ENCODE assay signal across 8 cellular contexts in the genomic region with DNA sequence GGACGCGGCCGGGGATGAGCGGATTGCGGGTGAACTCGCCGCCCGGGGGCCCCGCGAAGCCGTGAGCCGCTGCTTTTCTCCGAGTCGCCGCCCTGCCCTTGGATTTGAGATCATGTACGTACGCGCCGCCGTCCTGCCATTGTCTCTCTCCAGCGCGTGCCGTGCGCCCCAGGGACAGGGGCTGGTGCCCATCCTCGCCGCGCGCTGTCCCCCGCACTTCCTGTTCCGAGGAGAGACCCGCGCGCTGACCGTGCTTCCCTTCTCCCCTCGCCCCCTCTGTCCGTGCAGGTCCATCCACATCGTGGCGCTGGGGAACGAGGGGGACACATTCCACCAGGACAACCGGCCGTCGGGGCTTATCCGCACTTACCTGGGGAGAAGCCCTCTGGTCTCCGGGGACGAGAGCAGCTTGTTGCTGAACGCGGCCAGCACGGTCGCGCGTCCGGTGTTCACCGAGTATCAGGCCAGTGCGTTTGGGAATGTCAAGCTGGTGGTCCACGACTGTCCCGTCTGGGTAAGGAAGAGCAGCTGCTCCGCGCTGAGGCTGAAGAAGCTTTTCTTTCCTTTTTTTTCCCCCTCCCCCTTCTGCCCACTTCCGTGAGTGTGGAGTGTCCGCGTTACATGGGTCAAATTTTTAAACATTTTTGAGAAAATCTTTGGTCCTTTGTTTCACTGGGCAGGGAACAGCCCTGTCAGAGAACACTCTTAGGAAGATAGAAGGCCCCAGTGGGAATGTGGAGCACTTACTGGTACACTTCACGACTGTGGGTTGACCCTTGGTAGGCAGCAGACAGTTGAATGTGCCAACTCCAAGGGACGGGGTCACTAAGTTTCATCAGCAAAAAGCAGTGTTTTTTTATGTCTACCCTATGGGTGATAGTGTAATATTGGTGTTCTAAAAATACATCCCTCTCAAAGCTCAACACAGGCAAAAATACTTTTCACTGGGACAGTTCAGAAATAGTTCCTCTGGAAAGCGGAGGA. TPM values are rescaled to one million over a fixed set of nuclear protein-coding genes. Genes with fewer than 3 reads are reported as not detected.
A peak's percentile ranks its signal among the peaks of the same experiment; 100 is the strongest.
DNase-seq lines count a peak whose midpoint lies in the region; ATAC-seq, FAIRE-seq and TF ChIP-seq lines count a peak whose summit lies in the region.

No MANE protein-coding gene starts in this region.

- peaks cover 25% of the 10 kb centered on the region for H3K4me1 Mint-ChIP-seq in activated naive CD8-positive, alpha-beta T cell treated with anti-CD3 and anti-CD28 coated beads, Interleukin-2, amount 10 ng/mL, durations not matched to agents 7 days and 5 days

- no peaks in the 10 kb centered on the region for H3K9me3 ChIP-seq in A549
- no peaks in the 10 kb centered on the region for H3K9me3 ChIP-seq in left ventricle myocardium inferior (replicated peaks)

- H3K9me3 Mint-ChIP-seq in activated naive CD8-positive, alpha-beta T cell treated with anti-CD3 and anti-CD28 coated beads, Interleukin-2, amount 10 ng/mL, durations not matched to agents 7 days and 5 days = no peaks in the 10 kb centered on the region

- 4% methylated on average over 33 of the region's 64 CpGs for WGBS in A549 (ENCODE audit: missing lambda C conversion rate)

- H3K4me2 ChIP-seq in A549 = peak overlapping the region; percentile 79

- TF ChIP-seq POLR2A in A549 (IDR thresholded peaks at IDR 0.05; ENCODE audit: low read length) = peak; percentile 10; the same call in 1 of the 2 replicates

- TF ChIP-seq EP300 in A549 (IDR thresholded peaks at IDR 0.05) = no peak

- no peak for FAIRE-seq in A549 (lab: Jason Lieb, UNC)

- intact Hi-C loops in left ventricle myocardium inferior (cut with micrococcal nuclease) (loop anchor here (10.0 kb wide), 1 partner anchor 67 kb away; no protein-coding TSS in a partner anchor), posterior vena cava (cut with DNase I) (loop anchor here (2.0 to 5.0 kb wide), 2 partner anchors 65 to 81 kb away; no protein-coding TSS in a partner anchor)

- CTCF ChIA-PET in A549 (lab: Yijun Ruan, JAX) = interaction anchor here (0.6 to 3.1 kb wide), 13 partner anchors 9 to 931 kb away, joined by 3 to 17 read pairs (median 4); no protein-coding TSS in a partner anchor

- peak overlapping the region; percentile 80 for H3K4me3 Mint-ChIP-seq in activated naive CD8-positive, alpha-beta T cell treated with anti-CD3 and anti-CD28 coated beads, Interleukin-2, amount 10 ng/mL, durations not matched to agents 7 days and 5 days

- no peak overlapping the region for H3K27ac Mint-ChIP-seq in activated naive CD8-positive, alpha-beta T cell treated with anti-CD3 and anti-CD28 coated beads, Interleukin-2, amount 10 ng/mL, durations not matched to agents 7 days and 5 days

- TF ChIP-seq CTCF in A549 (IDR thresholded peaks at IDR 0.05) (no peak), left ventricle myocardium inferior (IDR thresholded peaks at IDR 0.05; ENCODE audit: borderline replicate concordance) (peak; percentile 9)

- H3K27ac ChIP-seq in A549 = peak overlapping the region; percentile 85 to 92
- H3K27ac ChIP-seq in left ventricle myocardium inferior (replicated peaks) = peak overlapping the region; percentile 97

- peak; percentile 76 to 79 for ATAC-seq in A549
- ATAC-seq in GM18502 (IDR thresholded peaks at IDR 0.05; ENCODE audit: poor library complexity, unreplicated experiment) = peak; percentile 30
- ATAC-seq in HG03039 (IDR thresholded peaks at IDR 0.05; ENCODE audit: unreplicated experiment) = peak; percentile 30
- peak; percentile 59 for ATAC-seq in activated naive CD8-positive, alpha-beta T cell treated with anti-CD3 and anti-CD28 coated beads, Interleukin-2, amount 10 ng/mL, durations not matched to agents 7 days and 5 days (ENCODE audit: low read depth)

- POLR2A ChIA-PET in A549 (lab: Yijun Ruan, JAX) = interaction anchor here (1.0 to 2.9 kb wide), 2 partner anchors 28 to 85 kb away, joined by 5 to 32 read pairs; a partner anchor contains a TSS
- POLR2A ChIA-PET in activated naive CD8-positive, alpha-beta T cell treated with anti-CD3 and anti-CD28 coated beads, Interleukin-2, amount 10 ng/mL, durations not matched to agents 7 days and 5 days (lab: Charles Lee) = interaction anchor here (0.6 kb wide), 1 partner anchor 103 kb away, joined by 5 read pairs; no protein-coding TSS in a partner anchor

- peaks cover 2% of the 10 kb centered on the region for H3K36me3 Mint-ChIP-seq in activated naive CD8-positive, alpha-beta T cell treated with anti-CD3 and anti-CD28 coated beads, Interleukin-2, amount 10 ng/mL, durations not matched to agents 7 days and 5 days

- no peaks in the 10 kb centered on the region for H3K36me3 ChIP-seq in left ventricle myocardium inferior

- peak; percentile 19 to 53 for DNase-seq in A549 (ENCODE audit: low read depth in 1 of 2, low spot score in 1 of 2)
- peak; percentile 79 for DNase-seq in OCI-M1 (lab: John Stamatoyannopoulos, UW)
- DNase-seq in activated naive CD8-positive, alpha-beta T cell treated with anti-CD3 and anti-CD28 coated beads, Interleukin-2, amount 10 ng/mL, durations not matched to agents 7 days and 5 days = peak; percentile 57
- peak; percentile 56 for DNase-seq in left ventricle myocardium inferior
- peak; percentile 90 for DNase-seq in posterior vena cava (ENCODE audit: low spot score)
- DNase-seq in DMS153 (lab: John Stamatoyannopoulos, UW) = no peak

- TF ChIP-seq RAD21 in A549 (conservative IDR thresholded peaks at IDR 0.05 in 1 of 2, IDR thresholded peaks at IDR 0.05 in 1 of 2) = no peak

- H3K4me3 ChIP-seq in A549 (peak overlapping the region; percentile 77), left ventricle myocardium inferior (peak overlapping the region; percentile 89)

- H3K27me3 ChIP-seq in left ventricle myocardium inferior (ENCODE audit: low read depth) = no peaks in the 10 kb centered on the region

- H3K4me1 ChIP-seq in A549 (peaks cover 17% of the 10 kb centered on the region; the same call in 1 of the 3 replicates), left ventricle myocardium inferior (peaks cover 90% of the 10 kb centered on the region)

- H3K27me3 Mint-ChIP-seq in activated naive CD8-positive, alpha-beta T cell treated with anti-CD3 and anti-CD28 coated beads, Interleukin-2, amount 10 ng/mL, durations not matched to agents 7 days and 5 days = peaks cover 64% of the 10 kb centered on the region

TF ChIP-seq in A549, 52 proteins besides CTCF, POLR2A, EP300 and RAD21:
- no peak for TF ChIP-seq CBX2 (IDR thresholded peaks at IDR 0.05; ENCODE audit: borderline replicate concordance, low read depth)
- peak; percentile 91 for TF ChIP-seq HDAC2 (IDR thresholded peaks at IDR 0.05)
- no peak for TF ChIP-seq KDM1A (IDR thresholded peaks at IDR 0.05; ENCODE audit: low read depth)
- no peak for TF ChIP-seq TFCP2L1 (CRISPR knock-in tag; IDR thresholded peaks at IDR 0.05)
- TF ChIP-seq ESRRA (IDR thresholded peaks at IDR 0.05; ENCODE audit: borderline replicate concordance, low read length) = no peak
- no peak for TF ChIP-seq FOXS1 (CRISPR knock-in tag; IDR thresholded peaks at IDR 0.05)
- no peak for TF ChIP-seq CHD4 (IDR thresholded peaks at IDR 0.05; ENCODE audit: borderline replicate concordance)
- TF ChIP-seq, protein P1, sequence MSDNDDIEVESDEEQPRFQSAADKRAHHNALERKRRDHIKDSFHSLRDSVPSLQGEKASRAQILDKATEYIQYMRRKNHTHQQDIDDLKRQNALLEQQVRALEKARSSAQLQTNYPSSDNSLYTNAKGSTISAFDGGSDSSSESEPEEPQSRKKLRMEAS (IDR thresholded peaks at IDR 0.05) = peak; percentile 65
- peak in 1 of 2 experiments; percentile 21; a peak in 2 of 5 replicates for TF ChIP-seq JUN (IDR thresholded peaks at IDR 0.05)
- TF ChIP-seq RFX5 (IDR thresholded peaks at IDR 0.05) = no peak

RNA-seq across cellular contexts. Expression of a gene that starts 0.7 kb away (rescaled TPM):
- polyA plus RNA-seq in A549 (2011; rRNA removed) (28.6 and 37.5 TPM in 2 replicates), A549 (2017; fragmentation: RNase III; extraction: RNeasy Plus Mini Kit Qiagen cat#74134 plus additional on column Dnase treatment) (7.3 to 11.1 TPM (median 9.1 TPM) in 3 replicates)
- 14.2 TPM in 2 replicates for polyA plus RNA-seq in A549 (2012; cell fraction: cytosol; rRNA removed)
- 8.7 and 11.3 TPM in 2 replicates for polyA plus RNA-seq in A549 (2012; cell fraction: nucleus; rRNA removed)
- 63.6 and 65.8 TPM in 2 replicates for polyA minus RNA-seq in A549 (2011; rRNA and poly(A)+ RNA removed)
- under 1 TPM; 0.06 to 0.61 TPM for total RNA-seq in activated naive CD8-positive, alpha-beta T cell treated with anti-CD3 and anti-CD28 coated beads, Interleukin-2, amount 10 ng/mL, durations not matched to agents 7 days and 5 days
- total RNA-seq in left ventricle myocardium inferior (79.7 TPM), posterior vena cava (10 to 100 TPM; 40.2 to 55.7 TPM)

RNA-seq across cellular contexts. Expression of a gene that starts 49.1 kb away (rescaled TPM):
- 0.15 and 0.16 TPM in 2 replicates for polyA plus RNA-seq in A549 (2011; rRNA removed)
- not detected in 2 replicates for polyA plus RNA-seq in A549 (2012; cell fraction: cytosol; rRNA removed)
- polyA plus RNA-seq in A549 (2012; cell fraction: nucleus; rRNA removed) = not detected in 2 replicates
- polyA plus RNA-seq in A549 (2017; fragmentation: RNase III; extraction: RNeasy Plus Mini Kit Qiagen cat#74134 plus additional on column Dnase treatment) = not detected in 3 replicates
- not detected in 2 replicates for polyA minus RNA-seq in A549 (2011; rRNA and poly(A)+ RNA removed)
- not detected for total RNA-seq in activated naive CD8-positive, alpha-beta T cell treated with anti-CD3 and anti-CD28 coated beads, Interleukin-2, amount 10 ng/mL, durations not matched to agents 7 days and 5 days
- not detected for total RNA-seq in left ventricle myocardium inferior
- total RNA-seq in posterior vena cava = under 1 TPM; 0.29 to 0.51 TPM

Comparison
In these comparisons a context has a peak if more than half of its experiments do, and no peak if none do; other contexts are left out.
1. RNA of a gene that starts 0.7 kb away (total RNA-seq): 79.7 TPM in left ventricle myocardium inferior (single experiment) and 40.2 to 55.7 TPM in posterior vena cava; 0.06 to 0.61 TPM in activated naive CD8-positive, alpha-beta T cell treated with anti-CD3 and anti-CD28 coated beads, Interleukin-2, amount 10 ng/mL, durations not matched to agents 7 days and 5 days; every median in the first group is over 10 times any median in the second.
2. Peak in every context shown above with its lines, with median percentiles within 50 percentile points of each other: ATAC-seq.